19 cellular contexts compared by ENCODE assay signal in the genomic region with DNA sequence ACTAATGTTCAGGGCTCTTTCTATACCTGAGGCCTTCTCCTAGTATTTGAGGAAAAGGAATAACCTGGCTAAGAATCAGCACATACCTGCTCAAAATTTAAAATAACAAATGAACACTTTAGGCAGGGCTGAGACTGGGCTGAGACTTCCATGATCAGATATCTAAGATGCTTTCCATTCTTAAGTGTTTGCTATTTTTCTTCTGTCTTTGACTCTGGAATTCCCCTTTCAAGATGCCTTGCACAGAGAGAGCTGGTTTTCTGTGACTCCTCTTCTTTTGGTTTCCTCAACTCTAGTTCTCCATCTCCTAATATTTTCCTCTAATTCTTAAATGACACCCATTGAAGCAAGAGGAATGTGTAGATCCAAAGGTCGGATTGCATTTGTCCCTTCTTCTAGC.
DNase-seq lines count a peak whose midpoint lies in the region; ATAC-seq and TF ChIP-seq lines count a peak whose summit lies in the region.
"Had no signal": no experiment of that assay in that cellular context is flagged by ENCODE, and none has a peak within 500 bp of the region (broad histone marks: within the 10 kb centered on the region; RNA-seq: fewer than 3 reads in every experiment).

No MANE protein-coding gene starts in this region.

- H3K27ac ChIP-seq in iPS-18a (ENCODE audit: low read length) (no peak overlapping the region), gastrocnemius medialis (peak overlapping the region; percentile 11 to 63 (median 33))
- H3K27ac ChIP-seq: WERI-Rb-1 had no signal

- no peak overlapping the region for H3K9ac ChIP-seq in iPS-18a (ENCODE audit: low read length)

- H3K4me3 ChIP-seq in iPS-18a (ENCODE audit: low read length): peak overlapping the region; percentile 7
- no peak overlapping the region for H3K4me3 ChIP-seq in gastrocnemius medialis

- H3K27me3 ChIP-seq in iPS-18a (ENCODE audit: control insufficient read depth, insufficient read depth, low read length) (no peaks in the 10 kb centered on the region), gastrocnemius medialis (no peaks in the 10 kb centered on the region)

- DNase-seq in EL (peak; percentile 14), amniotic epithelial cell (ENCODE audit: low read depth) (peak; percentile 18), gastrocnemius medialis (no peak), sciatic nerve (ENCODE audit: low spot score) (no peak), NCI-H446 (lab: John Stamatoyannopoulos, UW) (no peak), NCI-H2107 (lab: John Stamatoyannopoulos, UW) (no peak)
- DNase-seq: activated CD4-positive, alpha-beta memory T cell treated with anti-CD3 and anti-CD28 coated beads, Interleukin-2, amount 10 ng/mL, durations not matched to agents 7 days and 5 days; activated naive CD8-positive, alpha-beta T cell treated with anti-CD3 and anti-CD28 coated beads, Interleukin-2, amount 10 ng/mL, durations not matched to agents 7 days and 5 days; activated T-cell treated with anti-CD3 and anti-CD28 coated beads, Interleukin-2, amount 50 U/mL, for 4 hours; effector memory CD8-positive, alpha-beta T cell; NCI-H1694 treated with DMSO at 0.1 percent for 48 hours; NCI-H510A; nephron progenitor cell; Right ventricle myocardium superior; stimulated activated CD4-positive, alpha-beta T cell treated with anti-CD3 and anti-CD28 coated beads, Interleukin-15, amount 100 ng/mL, for 24 hours; stimulated activated naive B cell treated with anti-CD40 and anti-IgM and Interleukin-4, amounts not matched to agents 10 μg/mL and 1 μg/mL and 100 μg/mL, for 72 hours; WERI-Rb-1 had no signal

- no peaks in the 10 kb centered on the region for H3K9me3 ChIP-seq in iPS-18a (ENCODE audit: control insufficient read depth, low read depth, low read length)
- H3K9me3 ChIP-seq in gastrocnemius medialis: no peaks in the 10 kb centered on the region

- TF ChIP-seq CTCF in gastrocnemius medialis (IDR thresholded peaks at IDR 0.05 in 4 of 5, conservative IDR thresholded peaks at IDR 0.05 in 1 of 5): no peak

- intact Hi-C loops in gastrocnemius medialis (cut with DNase I; ENCODE audit: low total_unique reads) (no loop called here), sciatic nerve (cut with DNase I) (no loop called here)

- H3K4me1 ChIP-seq in iPS-18a (ENCODE audit: control insufficient read depth, low read depth, low read length) (peaks cover 55% of the 10 kb centered on the region), gastrocnemius medialis (peaks cover 3 to 33% of the 10 kb centered on the region in 2 donors)

- TF ChIP-seq POLR2A in gastrocnemius medialis (IDR thresholded peaks at IDR 0.05): no peak

- peaks cover 35% of the 10 kb centered on the region for H3K36me3 ChIP-seq in iPS-18a (ENCODE audit: control insufficient read depth, low read depth, low read length)
- H3K36me3 ChIP-seq in gastrocnemius medialis: no peaks in the 10 kb centered on the region

- no peak for ATAC-seq in gastrocnemius medialis
- ATAC-seq in GM19023 (IDR thresholded peaks at IDR 0.05; ENCODE audit: unreplicated experiment): no peak
- no peak for ATAC-seq in sciatic nerve
- ATAC-seq: activated T-cell treated with anti-CD3 and anti-CD28 coated beads, Interleukin-2, amount 50 U/mL, for 4 hours; effector memory CD8-positive, alpha-beta T cell; stimulated activated naive B cell treated with anti-CD40 and anti-IgM and Interleukin-4, amounts not matched to agents 10 μg/mL and 1 μg/mL and 100 μg/mL, for 72 hours had no signal

- in situ Hi-C loops in gastrocnemius medialis (cut with MboI; ENCODE audit: low sequenced_read_pairs in 4 of 4): no loop called here

Comparison
In these comparisons a context has a peak if more than half of its experiments do, and no peak if none do; other contexts are left out.
1. DNase-seq: peak in EL (single experiment) and amniotic epithelial cell (single experiment); none in gastrocnemius medialis (0 of 2), sciatic nerve (single experiment), NCI-H446 (0 of 2) and NCI-H2107 (single experiment).